Comparison of ENCODE assay signal across 14 cellular contexts in the genomic region with DNA sequence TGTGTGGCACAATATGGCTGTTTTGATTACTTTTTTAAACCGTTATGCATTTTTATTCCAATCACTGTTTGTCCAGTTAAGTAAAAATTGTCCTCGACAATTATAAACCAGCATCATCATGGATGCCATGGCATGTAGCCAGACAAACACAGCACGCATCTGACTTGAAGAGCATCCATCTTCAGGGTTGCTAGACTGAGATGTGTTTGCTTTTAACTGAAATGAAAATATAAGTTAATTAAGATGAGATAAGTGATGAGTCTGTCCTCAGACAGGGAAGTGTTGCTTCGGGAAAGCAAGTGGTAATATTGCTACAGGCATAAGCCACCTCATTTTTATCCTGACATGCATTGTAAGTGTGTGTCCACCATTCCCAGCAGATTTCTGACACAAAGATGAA.
DNase-seq lines count a peak whose midpoint lies in the region.
"Had no signal": no experiment of that assay in that cellular context is flagged by ENCODE, and none has a peak within 500 bp of the region (broad histone marks: within the 10 kb centered on the region; RNA-seq: fewer than 3 reads in every experiment).

No MANE protein-coding gene starts in this region.

- DNase-seq in NCI-H748 (lab: John Stamatoyannopoulos, UW; ENCODE audit: unreplicated experiment) (peak; percentile 54), NCI-H748 treated with DMSO at 0.1 percent for 48 hours (lab: John Stamatoyannopoulos, UW) (no peak), NCI-H128 (lab: John Stamatoyannopoulos, UW; ENCODE audit: unreplicated experiment) (peak; percentile 2), SK-N-DZ (ENCODE audit: low spot score) (peak; percentile 69), C1 segment of cervical spinal cord (lab: John Stamatoyannopoulos, UW) (no peak)
- no peak for DNase-seq in stimulated activated naive CD4-positive, alpha-beta T cell treated with Interleukin-2 at 50 U/mL for 16 hours (lab: John Stamatoyannopoulos, UW)
- DNase-seq: ACHN; BE2C; Calu3; CD4-positive, alpha-beta T cell; GF-D8; GOT3; H7; HFFc6 had no signal

Comparison
In these comparisons a context has a peak if more than half of its experiments do, and no peak if none do; other contexts are left out.
1. DNase-seq: peak in NCI-H748 (single experiment), NCI-H128 (single experiment) and SK-N-DZ (single experiment); none in NCI-H748 treated with DMSO at 0.1 percent for 48 hours (single experiment), stimulated activated naive CD4-positive, alpha-beta T cell treated with Interleukin-2 at 50 U/mL for 16 hours (single experiment) and C1 segment of cervical spinal cord (0 of 14).